ENCODE assay signal across 1 cellular context in genomic region chr17:59756236-59756818, GRCh38.
TF ChIP-seq lines count a peak whose summit lies in the region.

No MANE protein-coding gene starts in this region.

TF ChIP-seq in HEK293, 187 proteins besides CTCF, POLR2A, EP300 and RAD21 (continued from another document):
- TF ChIP-seq ZNF561 (tag by site-specific recombination; IDR thresholded peaks at IDR 0.05; ENCODE audit: borderline replicate concordance): no peak
- no peak for TF ChIP-seq ZNF146 (tag by site-specific recombination; IDR thresholded peaks at IDR 0.05)
- TF ChIP-seq ZNF423 (tag by site-specific recombination; IDR thresholded peaks at IDR 0.05): no peak
- TF ChIP-seq ZNF266 (tag by site-specific recombination; IDR thresholded peaks at IDR 0.05; ENCODE audit: low read depth): no peak
- TF ChIP-seq ZNF610 (tag by site-specific recombination; IDR thresholded peaks at IDR 0.05; ENCODE audit: borderline replicate concordance): no peak
- no peak for TF ChIP-seq ZBTB1 (tag by site-specific recombination; IDR thresholded peaks at IDR 0.05)
- no peak for TF ChIP-seq ZNF701 (tag by site-specific recombination; IDR thresholded peaks at IDR 0.05)
- TF ChIP-seq REST (tag by site-specific recombination; IDR thresholded peaks at IDR 0.05): no peak
- TF ChIP-seq, protein P1, sequence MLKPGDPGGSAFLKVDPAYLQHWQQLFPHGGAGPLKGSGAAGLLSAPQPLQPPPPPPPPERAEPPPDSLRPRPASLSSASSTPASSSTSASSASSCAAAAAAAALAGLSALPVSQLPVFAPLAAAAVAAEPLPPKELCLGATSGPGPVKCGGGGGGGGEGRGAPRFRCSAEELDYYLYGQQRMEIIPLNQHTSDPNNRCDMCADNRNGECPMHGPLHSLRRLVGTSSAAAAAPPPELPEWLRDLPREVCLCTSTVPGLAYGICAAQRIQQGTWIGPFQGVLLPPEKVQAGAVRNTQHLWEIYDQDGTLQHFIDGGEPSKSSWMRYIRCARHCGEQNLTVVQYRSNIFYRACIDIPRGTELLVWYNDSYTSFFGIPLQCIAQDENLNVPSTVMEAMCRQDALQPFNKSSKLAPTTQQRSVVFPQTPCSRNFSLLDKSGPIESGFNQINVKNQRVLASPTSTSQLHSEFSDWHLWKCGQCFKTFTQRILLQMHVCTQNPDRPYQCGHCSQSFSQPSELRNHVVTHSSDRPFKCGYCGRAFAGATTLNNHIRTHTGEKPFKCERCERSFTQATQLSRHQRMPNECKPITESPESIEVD (tag by site-specific recombination; IDR thresholded peaks at IDR 0.05): peak; percentile 74
- TF ChIP-seq ZNF514 (tag by site-specific recombination; IDR thresholded peaks at IDR 0.05): no peak
- no peak for TF ChIP-seq ZNF837 (tag by site-specific recombination; IDR thresholded peaks at IDR 0.05)
- peak; percentile 43; the same call in 1 of the 2 replicates for TF ChIP-seq IKZF3 (tag by site-specific recombination; IDR thresholded peaks at IDR 0.05)
- TF ChIP-seq SETDB1 (IDR thresholded peaks at IDR 0.05; ENCODE audit: insufficient read length, low read length): no peak
TF ChIP-seq in HEK293: peak in this region for 4.
